ENCODE assay signal across 8 cellular contexts in the genomic region with DNA sequence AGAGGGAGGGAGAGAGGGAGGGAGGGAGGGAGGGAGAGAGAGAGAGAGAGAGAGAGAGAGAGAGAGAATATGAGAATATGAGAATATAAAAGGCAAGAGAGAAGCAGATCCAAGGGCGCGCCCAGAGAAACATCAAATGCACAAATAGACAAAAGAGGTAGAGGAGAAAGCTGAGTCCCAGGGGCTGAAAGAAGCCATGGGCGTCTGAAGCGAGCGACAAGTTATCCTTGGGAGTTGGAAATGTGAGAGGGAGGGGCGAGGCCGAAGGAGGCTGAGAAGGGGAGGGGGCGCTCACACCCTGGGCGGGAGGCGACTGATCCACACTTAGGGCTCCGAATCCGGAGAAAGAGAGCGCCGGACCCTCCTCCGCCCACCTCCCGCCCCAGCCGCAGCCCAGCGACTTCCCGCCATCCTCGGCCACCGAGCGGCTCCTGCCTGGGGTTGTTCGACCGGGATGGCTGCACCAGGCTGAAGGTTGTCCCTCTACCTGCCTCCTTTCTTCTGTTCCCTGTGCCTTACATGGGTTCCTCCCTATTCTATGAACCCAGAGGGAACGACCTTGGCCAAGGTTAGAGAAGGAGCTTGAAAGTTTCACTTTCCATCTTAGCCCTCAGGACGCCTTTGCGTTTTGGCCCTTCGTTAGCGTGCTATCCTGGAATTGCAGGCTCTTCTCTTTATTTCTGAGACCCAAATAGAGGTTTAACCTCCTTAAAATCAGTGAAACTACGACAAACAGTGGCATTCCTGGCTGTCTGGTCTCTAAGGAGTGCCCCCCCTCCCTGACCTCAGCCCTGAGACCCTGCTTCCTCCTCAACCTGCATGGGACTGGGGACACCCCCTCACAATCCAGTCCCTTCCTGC. TPM values are rescaled to one million over a fixed set of nuclear protein-coding genes. Genes with fewer than 3 reads are reported as not detected.
DNase-seq lines count a peak whose midpoint lies in the region; ATAC-seq and TF ChIP-seq lines count a peak whose summit lies in the region.

No MANE protein-coding gene starts in this region.

- intact Hi-C loops in heart left ventricle (cut with DNase I): no loop called here
- intact Hi-C loops in Right ventricle myocardium superior (cut with DNase I): no loop called here
- intact Hi-C loops in activated B cell treated with CpG ODN at 0.5 μM for 24 hours (cut with micrococcal nuclease): no loop called here

- 1 to 2% (median 1%) methylated on average over 24 to 30 of the region's 30 CpGs for WGBS in heart left ventricle, 4 donors
- WGBS in tibial nerve, 2 donors: 2 to 3% methylated on average over 29 to 30 of the region's 30 CpGs

- DNase-seq in heart left ventricle (no peak), Right ventricle myocardium superior (no peak), activated B cell treated with CpG ODN at 0.5 μM for 24 hours (no peak), kidney tubule cell (ENCODE audit: low spot score) (peak; percentile 27), tibial nerve (ENCODE audit: low spot score in 2 of 2) (no peak)

- TF ChIP-seq POLR2A in heart left ventricle (IDR thresholded peaks at IDR 0.05): no peak
- TF ChIP-seq POLR2A in tibial nerve (IDR thresholded peaks at IDR 0.05): no peak

- no peak for TF ChIP-seq EP300 in tibial nerve (IDR thresholded peaks at IDR 0.05)

- H3K4me3 Mint-ChIP-seq in activated B cell treated with CpG ODN at 0.5 μM for 24 hours: peak overlapping the region; percentile 89

- H3K27ac ChIP-seq in heart left ventricle (no peak overlapping the region), tibial nerve (peak overlapping the region in 1 of 4 donors; percentile 70)

- peaks cover 26% of the 10 kb centered on the region for H3K4me1 Mint-ChIP-seq in activated B cell treated with CpG ODN at 0.5 μM for 24 hours

- no peaks in the 10 kb centered on the region for H3K36me3 ChIP-seq in heart left ventricle
- H3K36me3 ChIP-seq in tibial nerve: no peaks in the 10 kb centered on the region

- H3K4me3 ChIP-seq in heart left ventricle (peak overlapping the region; percentile 18 to 56 (median 31)), tibial nerve (peak overlapping the region in 3 of 4 donors; percentile 20 to 46 (median 34))

- peaks cover 0 to 14% (median 0%) of the 10 kb centered on the region in 12 donors for H3K4me1 ChIP-seq in heart left ventricle
- H3K4me1 ChIP-seq in tibial nerve: peaks cover 0 to 17% (median 4%) of the 10 kb centered on the region in 4 donors

- no peaks in the 10 kb centered on the region for H3K9me3 Mint-ChIP-seq in activated B cell treated with CpG ODN at 0.5 μM for 24 hours

- ATAC-seq in heart left ventricle (no peak), Right ventricle myocardium superior (ENCODE audit: poor library complexity) (no peak), activated B cell treated with CpG ODN at 0.5 μM for 24 hours (ENCODE audit: low read depth) (peak; percentile 50), GM19455 (IDR thresholded peaks at IDR 0.05; ENCODE audit: unreplicated experiment) (no peak), GM21619 (IDR thresholded peaks at IDR 0.05; ENCODE audit: unreplicated experiment) (no peak), GM18867 (IDR thresholded peaks at IDR 0.05; ENCODE audit: unreplicated experiment) (no peak)

- H3K36me3 Mint-ChIP-seq in activated B cell treated with CpG ODN at 0.5 μM for 24 hours (ENCODE audit: low read depth): no peaks in the 10 kb centered on the region

- POLR2A ChIA-PET in activated B cell treated with CpG ODN at 0.5 μM for 24 hours (lab: Charles Lee): no interaction called here

- H3K27me3 ChIP-seq in heart left ventricle: peaks cover 47 to 99% (median 72%) of the 10 kb centered on the region in 9 donors
- H3K27me3 ChIP-seq in tibial nerve: peaks cover 0 to 91% of the 10 kb centered on the region in 2 donors

- H3K9me3 ChIP-seq in heart left ventricle: no peaks in the 10 kb centered on the region
- H3K9me3 ChIP-seq in tibial nerve: no peaks in the 10 kb centered on the region

- CTCF ChIA-PET in activated B cell treated with CpG ODN at 0.5 μM for 24 hours (lab: Charles Lee): interaction anchor here (2.8 kb wide), 1 partner anchor 11 kb away, joined by 11 read pairs; no protein-coding TSS in a partner anchor

- H3K27ac Mint-ChIP-seq in activated B cell treated with CpG ODN at 0.5 μM for 24 hours: no peak overlapping the region

- no peak for TF ChIP-seq CTCF in heart left ventricle (IDR thresholded peaks at IDR 0.05)
- no peak for TF ChIP-seq CTCF in activated B cell treated with CpG ODN at 0.5 μM for 24 hours (IDR thresholded peaks at IDR 0.05)
- TF ChIP-seq CTCF in tibial nerve (IDR thresholded peaks at IDR 0.05): no peak

- H3K27me3 Mint-ChIP-seq in activated B cell treated with CpG ODN at 0.5 μM for 24 hours: peaks cover 53% of the 10 kb centered on the region

RNA-seq across cellular contexts. Expression of a gene that starts 21.2 kb away (rescaled TPM):
- total RNA-seq in heart left ventricle (not detected), Right ventricle myocardium superior (not detected), activated B cell treated with CpG ODN at 0.5 μM for 24 hours (0.13 TPM in 1 of 2 replicates, not detected in the other), tibial nerve (under 1 TPM in 2 of 4 donors, not detected in 2; 0.21 to 0.30 TPM)
- not detected for polyA plus RNA-seq in heart left ventricle

RNA-seq across cellular contexts. Expression of a gene that starts 32.2 kb away (rescaled TPM):
- not detected for total RNA-seq in heart left ventricle
- polyA plus RNA-seq in heart left ventricle: not detected
- total RNA-seq in Right ventricle myocardium superior: not detected
- not detected in 2 replicates for total RNA-seq in activated B cell treated with CpG ODN at 0.5 μM for 24 hours
- under 1 TPM in 2 of 4 donors, not detected in 2; 0.66 to 0.90 TPM for total RNA-seq in tibial nerve

RNA-seq across cellular contexts. Expression of a gene that starts 36.5 kb away (rescaled TPM):
- under 1 TPM in 4 of 9 donors, not detected in 5; 0.25 to 0.88 (median 0.55) TPM for total RNA-seq in heart left ventricle
- under 1 TPM; 0.12 to 0.46 TPM for polyA plus RNA-seq in heart left ventricle
- total RNA-seq in Right ventricle myocardium superior: 0.22 TPM
- 0.60 and 0.93 TPM in 2 replicates for total RNA-seq in activated B cell treated with CpG ODN at 0.5 μM for 24 hours
- total RNA-seq in tibial nerve: 1 to 10 TPM; 1.8 to 4.0 (median 2.3) TPM

RNA-seq across cellular contexts. Expression of a gene that starts 42.5 kb away (rescaled TPM):
- total RNA-seq in heart left ventricle: 1 to 10 TPM in 2 of 9 donors, under 1 TPM in 6, not detected in 1; 0.30 to 2.0 (median 0.62) TPM
- under 1 TPM; 0.38 to 0.57 TPM for polyA plus RNA-seq in heart left ventricle
- 0.78 TPM for total RNA-seq in Right ventricle myocardium superior
- total RNA-seq in activated B cell treated with CpG ODN at 0.5 μM for 24 hours: not detected in 2 replicates
- total RNA-seq in tibial nerve: 1 to 10 TPM in 3 of 4 donors, under 1 TPM in 1; 0.66 to 5.1 (median 2.9) TPM

RNA-seq across cellular contexts. Expression of a gene that starts 53.8 kb away (rescaled TPM):
- total RNA-seq in heart left ventricle (1 to 10 TPM in 1 of 9 donors, under 1 TPM in 2, not detected in 6; 0.17 to 1.0 (median 0.35) TPM), Right ventricle myocardium superior (0.13 TPM), activated B cell treated with CpG ODN at 0.5 μM for 24 hours (not detected in 2 replicates), tibial nerve (1 to 10 TPM in 2 of 4 donors, not detected in 2; 1.6 to 1.8 TPM)
- under 1 TPM; 0.04 to 0.08 TPM for polyA plus RNA-seq in heart left ventricle
